In genomic region chr17:82810644-82811430, GRCh38 we compare ENCODE assay signal across 2 cellular contexts.
A peak's percentile ranks its signal among the peaks of the same experiment; 100 is the strongest.
TF ChIP-seq lines count a peak whose summit lies in the region.

No MANE protein-coding gene starts in this region.

TF ChIP-seq in HCT116, 20 proteins besides CTCF, POLR2A, EP300 and RAD21:
- TF ChIP-seq ZFX (IDR thresholded peaks at IDR 0.05) (0 out of 2 replicates have a peak, but pooled peaks have one; percentile 10), TCF7L2 (IDR thresholded peaks at IDR 0.05; ENCODE audit: borderline replicate concordance, extremely low read depth, insufficient read depth, insufficient read length) (no peak), ELF1 (IDR thresholded peaks at IDR 0.05; ENCODE audit: borderline replicate concordance, low read depth) (no peak), ZNF274 (IDR thresholded peaks at IDR 0.05; ENCODE audit: low read depth, low read length) (no peak), CBX3 (IDR thresholded peaks at IDR 0.05; ENCODE audit: low read depth) (no peak)
TF ChIP-seq in HCT116: peak in this region for 1.

TF ChIP-seq in SK-N-SH, 30 proteins besides CTCF, POLR2A, EP300 and RAD21:
- TF ChIP-seq JUND (IDR thresholded peaks at IDR 0.05) (no peak), RXRA (IDR thresholded peaks at IDR 0.05; ENCODE audit: borderline replicate concordance, low read depth) (no peak), FOXJ3 (CRISPR knock-in tag; IDR thresholded peaks at IDR 0.05) (no peak), GATA2 (CRISPR knock-in tag; IDR thresholded peaks at IDR 0.05) (no peak), TEAD4 (IDR thresholded peaks at IDR 0.05; ENCODE audit: borderline replicate concordance, insufficient read depth) (no peak)
